Comparison of ENCODE assay signal across 15 cellular contexts in the genomic region with DNA sequence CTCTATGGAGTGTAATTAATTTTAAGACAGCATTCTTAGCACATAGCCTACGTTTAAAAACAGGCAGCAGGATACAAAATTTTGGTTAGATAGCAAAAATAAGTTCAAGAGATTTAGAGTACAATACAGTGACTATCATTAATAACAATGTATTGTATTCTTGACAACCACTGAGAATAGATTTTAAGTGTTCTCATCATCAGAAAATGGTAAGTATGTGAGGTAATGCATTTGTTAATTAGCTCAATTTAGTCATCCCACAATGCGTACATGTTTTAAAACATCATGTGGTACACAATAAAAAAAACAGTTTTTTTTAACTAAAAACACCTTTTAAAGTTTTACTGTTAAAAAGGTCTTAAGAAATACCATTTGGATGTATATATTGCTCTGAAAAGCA.
DNase-seq lines count a peak whose midpoint lies in the region; ATAC-seq, FAIRE-seq and TF ChIP-seq lines count a peak whose summit lies in the region.
"Had no signal": no experiment of that assay in that cellular context is flagged by ENCODE, and none has a peak within 500 bp of the region (broad histone marks: within the 10 kb centered on the region; RNA-seq: fewer than 3 reads in every experiment).

No MANE protein-coding gene starts in this region.

- peaks cover 22% of the 10 kb centered on the region for H3K4me1 ChIP-seq in cardiac muscle cell (ENCODE audit: low read depth)
- 0 out of 2 replicates have a peak, but pooled peaks cover 6% of the 10 kb centered on the region for H3K4me1 ChIP-seq in HEK293 (ENCODE audit: control insufficient read depth, insufficient read depth, low read length)
- H3K4me1 ChIP-seq in uterus, result no peaks in the 10 kb centered on the region

- no peaks in the 10 kb centered on the region for H3K27me3 ChIP-seq in cardiac muscle cell
- H3K27me3 ChIP-seq in uterus, result no peaks in the 10 kb centered on the region

- ATAC-seq in Right ventricle myocardium superior (ENCODE audit: poor library complexity) (no peak), GM19397 (IDR thresholded peaks at IDR 0.05; ENCODE audit: unreplicated experiment) (no peak)

- no peak for TF ChIP-seq CTCF in cardiac muscle cell (IDR thresholded peaks at IDR 0.05; ENCODE audit: low read depth, low read length)
- no peak for TF ChIP-seq CTCF in HEK293 (tag by site-specific recombination; IDR thresholded peaks at IDR 0.05)
- no peak for TF ChIP-seq CTCF in uterus (IDR thresholded peaks at IDR 0.05)

- H3K36me3 ChIP-seq in cardiac muscle cell, result no peaks in the 10 kb centered on the region
- no peaks in the 10 kb centered on the region for H3K36me3 ChIP-seq in HEK293 (ENCODE audit: control insufficient read depth in 2 of 2, insufficient read depth in 1 of 2, low read length in 2 of 2)
- H3K36me3 ChIP-seq in uterus, result no peaks in the 10 kb centered on the region

- H3K4me3 ChIP-seq in cardiac muscle cell (no peak overlapping the region), HEK293 (ENCODE audit: low read depth, low read length) (no peak overlapping the region), uterus (no peak overlapping the region)

- no peaks in the 10 kb centered on the region for H3K9me3 ChIP-seq in cardiac muscle cell (ENCODE audit: low read depth)
- no peaks in the 10 kb centered on the region for H3K9me3 ChIP-seq in HEK293 (ENCODE audit: control insufficient read depth, insufficient read depth, low read depth, low read length)
- no peaks in the 10 kb centered on the region for H3K9me3 ChIP-seq in uterus

- POLR2A ChIA-PET in HEK293 (lab: Yijun Ruan, JAX), result no interaction called here

- DNase-seq in cardiac muscle cell (ENCODE audit: low read depth in 1 of 2, low spot score in 1 of 2) (no peak), Right ventricle myocardium superior (no peak), frontal cortex (ENCODE audit: low spot score in 2 of 2) (no peak), uterus (no peak)
- no peak for DNase-seq in activated naive CD4-positive, alpha-beta T cell treated with Interleukin-2 at 50 U/mL for 16 hours
- DNase-seq: 8988T; C1 segment of cervical spinal cord; Calu3; CD4-positive, alpha-beta T cell; DMS 273 treated with DMSO at 0.1 percent for 48 hours; GDM1; H7 had no signal

- FAIRE-seq in frontal cortex (lab: Jason Lieb, UNC), result peak; percentile 43
- FAIRE-seq: GM12892 had no signal

- no peak for TF ChIP-seq POLR2A in uterus (IDR thresholded peaks at IDR 0.05)

- H3K27ac ChIP-seq in cardiac muscle cell, result peak overlapping the region; percentile 56
- no peak overlapping the region for H3K27ac ChIP-seq in HEK293 (ENCODE audit: extremely low read depth, low read depth, low read length)
- no peak overlapping the region for H3K27ac ChIP-seq in uterus

- intact Hi-C loops in Right ventricle myocardium superior (cut with DNase I) (no loop called here), uterus (cut with DNase I; ENCODE audit: low total_unique reads) (no loop called here)

- CTCF ChIA-PET in HEK293 (lab: Yijun Ruan, JAX), result no interaction called here

TF ChIP-seq in HEK293, 187 proteins besides CTCF, POLR2A, EP300 and RAD21:
- TF ChIP-seq, protein P1, sequence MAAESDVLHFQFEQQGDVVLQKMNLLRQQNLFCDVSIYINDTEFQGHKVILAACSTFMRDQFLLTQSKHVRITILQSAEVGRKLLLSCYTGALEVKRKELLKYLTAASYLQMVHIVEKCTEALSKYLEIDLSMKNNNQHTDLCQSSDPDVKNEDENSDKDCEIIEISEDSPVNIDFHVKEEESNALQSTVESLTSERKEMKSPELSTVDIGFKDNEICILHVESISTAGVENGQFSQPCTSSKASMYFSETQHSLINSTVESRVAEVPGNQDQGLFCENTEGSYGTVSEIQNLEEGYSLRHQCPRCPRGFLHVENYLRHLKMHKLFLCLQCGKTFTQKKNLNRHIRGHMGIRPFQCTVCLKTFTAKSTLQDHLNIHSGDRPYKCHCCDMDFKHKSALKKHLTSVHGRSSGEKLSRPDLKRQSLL (tag by site-specific recombination; IDR thresholded peaks at IDR 0.05), result no peak
- TF ChIP-seq, protein P2, sequence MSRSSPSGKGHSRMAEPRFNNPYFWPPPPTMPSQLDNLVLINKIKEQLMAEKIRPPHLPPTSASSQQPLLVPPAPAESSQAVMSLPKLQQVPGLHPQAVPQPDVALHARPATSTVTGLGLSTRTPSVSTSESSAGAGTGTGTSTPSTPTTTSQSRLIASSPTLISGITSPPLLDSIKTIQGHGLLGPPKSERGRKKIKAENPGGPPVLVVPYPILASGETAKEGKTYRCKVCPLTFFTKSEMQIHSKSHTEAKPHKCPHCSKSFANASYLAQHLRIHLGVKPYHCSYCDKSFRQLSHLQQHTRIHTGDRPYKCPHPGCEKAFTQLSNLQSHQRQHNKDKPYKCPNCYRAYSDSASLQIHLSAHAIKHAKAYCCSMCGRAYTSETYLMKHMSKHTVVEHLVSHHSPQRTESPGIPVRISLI (tag by site-specific recombination; IDR thresholded peaks at IDR 0.05), result peak; percentile 31; the same call in 1 of the 2 replicates
- no peak for TF ChIP-seq SP7 (tag by site-specific recombination; IDR thresholded peaks at IDR 0.05)
- no peak for TF ChIP-seq ZNF768 (tag by site-specific recombination; IDR thresholded peaks at IDR 0.05)
- TF ChIP-seq, protein P3, sequence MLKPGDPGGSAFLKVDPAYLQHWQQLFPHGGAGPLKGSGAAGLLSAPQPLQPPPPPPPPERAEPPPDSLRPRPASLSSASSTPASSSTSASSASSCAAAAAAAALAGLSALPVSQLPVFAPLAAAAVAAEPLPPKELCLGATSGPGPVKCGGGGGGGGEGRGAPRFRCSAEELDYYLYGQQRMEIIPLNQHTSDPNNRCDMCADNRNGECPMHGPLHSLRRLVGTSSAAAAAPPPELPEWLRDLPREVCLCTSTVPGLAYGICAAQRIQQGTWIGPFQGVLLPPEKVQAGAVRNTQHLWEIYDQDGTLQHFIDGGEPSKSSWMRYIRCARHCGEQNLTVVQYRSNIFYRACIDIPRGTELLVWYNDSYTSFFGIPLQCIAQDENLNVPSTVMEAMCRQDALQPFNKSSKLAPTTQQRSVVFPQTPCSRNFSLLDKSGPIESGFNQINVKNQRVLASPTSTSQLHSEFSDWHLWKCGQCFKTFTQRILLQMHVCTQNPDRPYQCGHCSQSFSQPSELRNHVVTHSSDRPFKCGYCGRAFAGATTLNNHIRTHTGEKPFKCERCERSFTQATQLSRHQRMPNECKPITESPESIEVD (tag by site-specific recombination; IDR thresholded peaks at IDR 0.05), result 0 out of 2 replicates have a peak, but pooled peaks have one; percentile 17
